In the genomic region with DNA sequence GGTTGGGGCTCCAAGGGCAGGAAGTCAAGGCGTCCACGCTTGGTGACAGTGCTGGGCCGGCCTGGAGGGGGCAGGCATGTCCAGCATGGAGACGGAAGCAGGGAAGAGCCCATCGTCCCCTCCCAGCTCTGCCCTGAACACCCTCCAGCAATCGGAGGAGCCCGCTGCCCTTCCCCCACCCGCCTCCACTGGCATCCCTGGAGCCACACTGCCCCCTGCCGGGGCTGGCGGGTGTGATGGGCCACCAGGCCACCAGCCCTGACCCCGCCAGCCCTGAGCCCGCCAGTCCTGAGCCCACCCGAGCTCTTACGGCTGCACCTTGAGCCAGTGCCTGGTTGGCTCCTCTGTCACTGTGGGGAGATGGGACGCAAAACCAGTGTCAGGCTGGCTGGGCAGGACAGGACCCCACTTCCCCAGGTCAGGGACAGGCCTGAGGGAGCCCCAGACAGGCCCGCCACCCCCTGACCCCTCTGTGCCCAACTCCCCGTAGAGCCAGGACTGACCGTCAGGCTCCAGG, we compare ENCODE assay signal across 9 cellular contexts. TPM values are rescaled to one million over a fixed set of nuclear protein-coding genes. Genes with fewer than 3 reads are reported as not detected.
DNase-seq lines count a peak whose midpoint lies in the region; ATAC-seq, FAIRE-seq and TF ChIP-seq lines count a peak whose summit lies in the region.
"Had no signal": no experiment of that assay in that cellular context is flagged by ENCODE, and none has a peak within 500 bp of the region (broad histone marks: within the 10 kb centered on the region; RNA-seq: fewer than 3 reads in every experiment).

No MANE protein-coding gene starts in this region.

- no peak overlapping the region for H3K27ac ChIP-seq in cardiac muscle cell
- H3K27ac ChIP-seq: epithelial cell of prostate had no signal

- TF ChIP-seq CTCF in Loucy (conservative IDR thresholded peaks at IDR 0.05; ENCODE audit: low read length) (peak; percentile 57), cardiac muscle cell (IDR thresholded peaks at IDR 0.05; ENCODE audit: low read depth, low read length) (peak; percentile 88)

- no peaks in the 10 kb centered on the region for H3K9me2 ChIP-seq in Loucy (replicated peaks; ENCODE audit: low read depth, low read length)

- H3K4me2 ChIP-seq in Loucy (ENCODE audit: low read depth, low read length, poor library complexity, severe bottlenecking), result peak overlapping the region; percentile 48

- DNase-seq in EH (ENCODE audit: low read depth) (peak; percentile 82), SKM-1 treated with dmso at 0.1 percent for 144 hours (lab: John Stamatoyannopoulos, UW; ENCODE audit: unreplicated experiment) (peak; percentile 81), cardiac muscle cell (ENCODE audit: low read depth in 1 of 2, low spot score in 1 of 2) (peak; percentile 83 to 95), posterior vena cava (ENCODE audit: low spot score) (peak; percentile 96), urothelium cell line (ENCODE audit: low spot score) (peak; percentile 86)
- peak; percentile 88 for DNase-seq in activated naive CD4-positive, alpha-beta T cell treated with anti-CD3 and anti-CD28 coated beads, Interleukin-2, amount 10 ng/mL, durations not matched to agents 7 days and 5 days

- no peaks in the 10 kb centered on the region for H3K36me3 Mint-ChIP-seq in activated naive CD4-positive, alpha-beta T cell treated with anti-CD3 and anti-CD28 coated beads, Interleukin-2, amount 10 ng/mL, durations not matched to agents 7 days and 5 days

- no peak overlapping the region for H2AFZ ChIP-seq in Loucy (ENCODE audit: low read length)

- H3K9ac ChIP-seq in Loucy (ENCODE audit: low read depth, low read length, poor library complexity, severe bottlenecking), result no peak overlapping the region

- H3K27me3 Mint-ChIP-seq in activated naive CD4-positive, alpha-beta T cell treated with anti-CD3 and anti-CD28 coated beads, Interleukin-2, amount 10 ng/mL, durations not matched to agents 7 days and 5 days, result peaks cover 52% of the 10 kb centered on the region

- no peaks in the 10 kb centered on the region for H3F3A ChIP-seq in Loucy (ENCODE audit: low read depth)

- H3K27me3 ChIP-seq in Loucy (ENCODE audit: insufficient read depth, low read length, poor library complexity, severe bottlenecking), result no peaks in the 10 kb centered on the region
- H3K27me3 ChIP-seq in cardiac muscle cell, result peaks cover 17% of the 10 kb centered on the region

- no peak overlapping the region for H3K4me3 ChIP-seq in Loucy (ENCODE audit: low read length, poor library complexity, severe bottlenecking)
- H3K4me3 ChIP-seq in cardiac muscle cell, result no peak overlapping the region

- H3K4me3 Mint-ChIP-seq in activated naive CD4-positive, alpha-beta T cell treated with anti-CD3 and anti-CD28 coated beads, Interleukin-2, amount 10 ng/mL, durations not matched to agents 7 days and 5 days, result no peak overlapping the region

- H3K9me3 ChIP-seq in Loucy (ENCODE audit: insufficient read depth, low read depth, low read length) (no peaks in the 10 kb centered on the region), cardiac muscle cell (ENCODE audit: low read depth) (no peaks in the 10 kb centered on the region)

- H3K4me1 ChIP-seq in Loucy (ENCODE audit: insufficient read depth, low read length, poor library complexity, severe bottlenecking) (peaks cover 12% of the 10 kb centered on the region), cardiac muscle cell (ENCODE audit: low read depth) (no peaks in the 10 kb centered on the region)

- no peaks in the 10 kb centered on the region for H4K20me1 ChIP-seq in Loucy (ENCODE audit: insufficient read depth, low read length, poor library complexity, severe bottlenecking)

- ATAC-seq in HG03378 (IDR thresholded peaks at IDR 0.05; ENCODE audit: unreplicated experiment), result no peak

- H3K27ac Mint-ChIP-seq in activated naive CD4-positive, alpha-beta T cell treated with anti-CD3 and anti-CD28 coated beads, Interleukin-2, amount 10 ng/mL, durations not matched to agents 7 days and 5 days, result no peak overlapping the region

- FAIRE-seq in urothelium cell line (lab: Jason Lieb, UNC), result peak; percentile 50

- CTCF ChIA-PET in activated naive CD4-positive, alpha-beta T cell treated with anti-CD3 and anti-CD28 coated beads, Interleukin-2, amount 10 ng/mL, durations not matched to agents 7 days and 5 days (lab: Charles Lee), result interaction anchor here (0.6 to 2.4 kb wide), 10 partner anchors 13 to 579 kb away, joined by 3 to 7 read pairs (median 4); no protein-coding TSS in a partner anchor

- intact Hi-C loops in posterior vena cava (cut with DNase I), result loop anchor here in 1 of 2 donors (10.0 kb wide), 2 partner anchors 233 to 433 kb away; no protein-coding TSS in a partner anchor

- H3K9me3 Mint-ChIP-seq in activated naive CD4-positive, alpha-beta T cell treated with anti-CD3 and anti-CD28 coated beads, Interleukin-2, amount 10 ng/mL, durations not matched to agents 7 days and 5 days, result no peaks in the 10 kb centered on the region

- H3K79me2 ChIP-seq in Loucy (ENCODE audit: insufficient read depth, low read length), result no peaks in the 10 kb centered on the region

- H3K36me3 ChIP-seq in Loucy (ENCODE audit: insufficient read depth, low read length) (no peaks in the 10 kb centered on the region), cardiac muscle cell (no peaks in the 10 kb centered on the region)

- peaks cover 8% of the 10 kb centered on the region for H3K4me1 Mint-ChIP-seq in activated naive CD4-positive, alpha-beta T cell treated with anti-CD3 and anti-CD28 coated beads, Interleukin-2, amount 10 ng/mL, durations not matched to agents 7 days and 5 days

RNA-seq across cellular contexts. Expression of gene CDH15, which starts 4.1 kb away (rescaled TPM):
- 0.92 and 1.5 TPM in 2 replicates for total RNA-seq in cardiac muscle cell
- 0.78 and 1.4 TPM in 2 replicates for polyA plus RNA-seq in cardiac muscle cell
- total RNA-seq in posterior vena cava, result under 1 TPM in 1 of 2 donors, not detected in 1; 0.46 TPM

RNA-seq across cellular contexts. Expression of gene SLC22A31, which starts 32.9 kb away (rescaled TPM):
- total RNA-seq in cardiac muscle cell (3.1 and 39.4 TPM in 2 replicates), posterior vena cava (1 to 10 TPM in 1 of 2 donors, not detected in 1; 4.5 TPM)
- 10.9 and 36.3 TPM in 2 replicates for polyA plus RNA-seq in cardiac muscle cell

RNA-seq across cellular contexts. Expression of gene ZNF778, which starts 50.0 kb away (rescaled TPM):
- total RNA-seq in cardiac muscle cell (25.8 and 31.8 TPM in 2 replicates), posterior vena cava (1 to 10 TPM; 8.4 to 9.3 TPM)
- polyA plus RNA-seq in cardiac muscle cell, result 4.1 and 9.5 TPM in 2 replicates
